In the genomic region with DNA sequence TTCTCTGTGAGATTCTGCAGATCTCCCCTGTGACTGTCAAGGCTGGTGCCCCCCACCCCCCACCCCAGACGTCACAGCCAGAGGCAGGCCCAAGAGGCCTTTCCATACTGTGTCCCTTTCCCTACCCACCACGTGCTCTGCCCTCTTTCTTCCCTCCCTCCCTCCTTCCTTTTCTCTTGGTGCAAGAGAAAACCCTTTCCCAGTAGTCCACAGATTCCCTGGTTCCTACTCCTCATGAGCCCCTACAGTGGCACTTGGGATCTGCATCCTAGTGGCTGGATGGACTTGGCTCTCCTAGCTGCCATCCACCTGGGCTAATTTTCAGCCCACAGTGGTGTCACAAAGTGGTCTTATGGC, we compare ENCODE assay signal across 9 cellular contexts. TPM values are rescaled to one million over a fixed set of nuclear protein-coding genes. Genes with fewer than 3 reads are reported as not detected.
DNase-seq lines count a peak whose midpoint lies in the region; ATAC-seq and TF ChIP-seq lines count a peak whose summit lies in the region.
"Had no signal": no experiment of that assay in that cellular context is flagged by ENCODE, and none has a peak within 500 bp of the region (broad histone marks: within the 10 kb centered on the region; RNA-seq: fewer than 3 reads in every experiment).

No MANE protein-coding gene starts in this region.

- peaks cover 26% of the 10 kb centered on the region for H3K36me3 Mint-ChIP-seq in activated CD4-positive, alpha-beta T cell treated with anti-CD3 and anti-CD28 coated beads, Interleukin-2, amount 10 ng/mL, durations not matched to agents 24 days and 14 days (ENCODE audit: low read depth)

- H3K9me3 ChIP-seq in gastroesophageal sphincter (no peaks in the 10 kb centered on the region), suprapubic skin (no peaks in the 10 kb centered on the region)

- H3K27me3 Mint-ChIP-seq in activated CD4-positive, alpha-beta T cell treated with anti-CD3 and anti-CD28 coated beads, Interleukin-2, amount 10 ng/mL, durations not matched to agents 24 days and 14 days: no peaks in the 10 kb centered on the region

- ATAC-seq in gastroesophageal sphincter (no peak), HG02852 (IDR thresholded peaks at IDR 0.05; ENCODE audit: unreplicated experiment) (no peak), GM18868 (IDR thresholded peaks at IDR 0.05; ENCODE audit: unreplicated experiment) (no peak)

- no peak for TF ChIP-seq POLR2A in gastroesophageal sphincter (IDR thresholded peaks at IDR 0.05)
- no peak for TF ChIP-seq POLR2A in suprapubic skin (IDR thresholded peaks at IDR 0.05)

- peak overlapping the region; percentile 98 for H3K27ac Mint-ChIP-seq in activated CD4-positive, alpha-beta T cell treated with anti-CD3 and anti-CD28 coated beads, Interleukin-2, amount 10 ng/mL, durations not matched to agents 24 days and 14 days

- TF ChIP-seq EP300 in gastroesophageal sphincter (IDR thresholded peaks at IDR 0.05): no peak
- TF ChIP-seq EP300 in suprapubic skin (IDR thresholded peaks at IDR 0.05): no peak

- H3K4me3 Mint-ChIP-seq in activated CD4-positive, alpha-beta T cell treated with anti-CD3 and anti-CD28 coated beads, Interleukin-2, amount 10 ng/mL, durations not matched to agents 24 days and 14 days: peak overlapping the region; percentile 78

- H3K27me3 ChIP-seq in gastroesophageal sphincter: no peaks in the 10 kb centered on the region
- no peaks in the 10 kb centered on the region for H3K27me3 ChIP-seq in suprapubic skin

- DNase-seq in activated CD4-positive, alpha-beta T cell treated with anti-CD3 and anti-CD28 coated beads, Interleukin-2, amount 10 ng/mL, durations not matched to agents 24 days and 14 days: peak; percentile 68
- no peak for DNase-seq in activated CD4-positive, alpha-beta T cell treated with anti-CD3 and anti-CD28 coated beads, Interleukin-2, amount 50 U/mL, for 1 hour
- peak; percentile 30 to 59 for DNase-seq in SHP77 (lab: John Stamatoyannopoulos, UW)
- no peak for DNase-seq in suprapubic skin (ENCODE audit: low spot score in 2 of 2)
- no peak for DNase-seq in NCI-H1048 (lab: John Stamatoyannopoulos, UW)
- DNase-seq: NCI-H446 treated with DMSO at 0.1 percent for 48 hours had no signal

- peaks cover 12 to 100% (median 69%) of the 10 kb centered on the region in 3 donors for H3K4me1 ChIP-seq in gastroesophageal sphincter
- H3K4me1 ChIP-seq in suprapubic skin: peaks cover 99% of the 10 kb centered on the region

- peaks cover 86% of the 10 kb centered on the region for H3K4me1 Mint-ChIP-seq in activated CD4-positive, alpha-beta T cell treated with anti-CD3 and anti-CD28 coated beads, Interleukin-2, amount 10 ng/mL, durations not matched to agents 24 days and 14 days

- 0% methylated on average over 1 of the region's 2 CpGs for WGBS in gastroesophageal sphincter (ENCODE audit: low coverage in 1 of 2), 2 donors
- WGBS in suprapubic skin: 5% methylated on average over 2 of the region's 2 CpGs

- no peaks in the 10 kb centered on the region for H3K9me3 Mint-ChIP-seq in activated CD4-positive, alpha-beta T cell treated with anti-CD3 and anti-CD28 coated beads, Interleukin-2, amount 10 ng/mL, durations not matched to agents 24 days and 14 days

- H3K36me3 ChIP-seq in gastroesophageal sphincter (no peaks in the 10 kb centered on the region), suprapubic skin (peaks cover under 1% of the 10 kb centered on the region)

- H3K27ac ChIP-seq in gastroesophageal sphincter (peak overlapping the region; percentile 12 to 96 (median 74)), suprapubic skin (peak overlapping the region; percentile 91)

- intact Hi-C loops in activated CD4-positive, alpha-beta T cell treated with anti-CD3 and anti-CD28 coated beads, Interleukin-2, amount 10 ng/mL, durations not matched to agents 24 days and 14 days (cut with micrococcal nuclease): loop anchor here (1.0 to 10.0 kb wide), 5 partner anchors 8 to 97 kb away; no protein-coding TSS in a partner anchor

- H3K4me3 ChIP-seq in gastroesophageal sphincter (no peak overlapping the region), suprapubic skin (no peak overlapping the region)

- TF ChIP-seq CTCF in gastroesophageal sphincter (IDR thresholded peaks at IDR 0.05): no peak
- no peak for TF ChIP-seq CTCF in suprapubic skin (IDR thresholded peaks at IDR 0.05)

RNA-seq across cellular contexts. Expression of a gene that starts 35.1 kb away (rescaled TPM):
- 122 and 135 TPM in 2 replicates for total RNA-seq in activated CD4-positive, alpha-beta T cell treated with anti-CD3 and anti-CD28 coated beads, Interleukin-2, amount 10 ng/mL, durations not matched to agents 24 days and 14 days
- total RNA-seq in gastroesophageal sphincter (100 to 1,000 TPM in 1 of 4 donors, 10 to 100 TPM in 3; 49.7 to 106 (median 76.1) TPM), suprapubic skin (100 to 1,000 TPM; 141 to 162 (median 145) TPM)

Comparison
In these comparisons a context has a peak if more than half of its experiments do, and no peak if none do; other contexts are left out.
1. DNase-seq: peak in activated CD4-positive, alpha-beta T cell treated with anti-CD3 and anti-CD28 coated beads, Interleukin-2, amount 10 ng/mL, durations not matched to agents 24 days and 14 days (single experiment) and SHP77 (2 of 2); none in activated CD4-positive, alpha-beta T cell treated with anti-CD3 and anti-CD28 coated beads, Interleukin-2, amount 50 U/mL, for 1 hour (single experiment), suprapubic skin (0 of 2) and NCI-H1048 (single experiment).